8 cellular contexts compared by ENCODE assay signal in genomic region chr4:1072830-1073446, GRCh38. TPM values are rescaled to one million over a fixed set of nuclear protein-coding genes. Genes with fewer than 3 reads are reported as not detected.
A peak's percentile ranks its signal among the peaks of the same experiment; 100 is the strongest.
DNase-seq lines count a peak whose midpoint lies in the region; ATAC-seq and TF ChIP-seq lines count a peak whose summit lies in the region.

No MANE protein-coding gene starts in this region.

- H3K27ac ChIP-seq in A673 (ENCODE audit: low read depth, low read length, poor library complexity, severe bottlenecking) = no peak overlapping the region

- H3K36me3 Mint-ChIP-seq in naive B cell = no peaks in the 10 kb centered on the region

- H3K4me1 ChIP-seq in A673 (ENCODE audit: insufficient read depth, low read length, poor library complexity, severe bottlenecking) = no peaks in the 10 kb centered on the region

- H3K9me3 ChIP-seq in A673 (ENCODE audit: low read depth, low read length, poor library complexity, severe bottlenecking) = no peaks in the 10 kb centered on the region

- peak overlapping the region in 5 of 6 donors; percentile 0 to 75 (median 50) for H3K27ac Mint-ChIP-seq in naive B cell

- H3K27me3 ChIP-seq in A673 (replicated peaks; ENCODE audit: insufficient read depth, low read depth, low read length, poor library complexity) = peaks cover 10% of the 10 kb centered on the region

- H3K27me3 Mint-ChIP-seq in naive B cell = peaks cover 6 to 29% (median 27%) of the 10 kb centered on the region in 3 donors

- DNase-seq in A673 (ENCODE audit: low spot score) (peak; percentile 72), NCI-H774 (lab: John Stamatoyannopoulos, UW) (peak; percentile 40), epithelial cell of esophagus (ENCODE audit: low read depth) (peak; percentile 62), naive B cell (peak; percentile 33), superior temporal gyrus (ENCODE audit: extremely low spot score) (peak; percentile 68), T1000 (lab: John Stamatoyannopoulos, UW) (no peak)
- peak; percentile 47 for DNase-seq in activated CD8-positive, alpha-beta memory T cell treated with anti-CD3 and anti-CD28 coated beads, Interleukin-2, amount 50 U/mL, for 4 hours

- H3K9me3 Mint-ChIP-seq in naive B cell = no peaks in the 10 kb centered on the region

- BruUV-seq in A673 (replicated peaks; lab: Mats Ljungman, UMichigan) = no TSS peak

- H3K4me3 ChIP-seq in A673 (ENCODE audit: low read depth, low read length, poor library complexity, severe bottlenecking) (no peak overlapping the region), epithelial cell of esophagus (ENCODE audit: low read length) (no peak overlapping the region)

- intact Hi-C loops in A673 (cut with micrococcal nuclease; ENCODE audit: unreplicated experiment) = no loop called here

- POLR2A ChIA-PET in A673 (lab: Charles Lee; ENCODE audit: low non-redundant PET) = no interaction called here

- ATAC-seq in GM19035 (IDR thresholded peaks at IDR 0.05; ENCODE audit: unreplicated experiment) = peak; percentile 55
- peak; percentile 92 to 93 for ATAC-seq in naive B cell (ENCODE audit: low read depth in 2 of 2)

- TF ChIP-seq CTCF in A673 (conservative IDR thresholded peaks at IDR 0.05; ENCODE audit: low read depth, low read length) (peak; percentile 77), epithelial cell of esophagus (IDR thresholded peaks at IDR 0.05; ENCODE audit: insufficient read depth, low read depth, low read length, missing control alignments) (peak; percentile 89)

- CTCF ChIA-PET in A673 (lab: Charles Lee) = no interaction called here

- H3K4me1 Mint-ChIP-seq in naive B cell = peaks cover 0 to 13% (median 12%) of the 10 kb centered on the region in 3 donors

- H3K4me3 Mint-ChIP-seq in naive B cell = no peak overlapping the region

- H3K36me3 ChIP-seq in A673 (ENCODE audit: insufficient read depth, low read length, poor library complexity, severe bottlenecking) = no peaks in the 10 kb centered on the region

RNA-seq across cellular contexts. Expression of gene RNF212, which starts 40.4 kb away (rescaled TPM):
- 2.4 and 2.8 TPM in 2 replicates for total RNA-seq in A673 (2021)
- polyA plus RNA-seq in naive B cell (ENCODE audit: low read depth in 6 of 6) = 10 to 100 TPM in 1 of 6 donors, 1 to 10 TPM in 4, under 1 TPM in 1; 0.79 to 11.6 (median 2.0) TPM
